Comparison of ENCODE assay signal across 8 cellular contexts in genomic region chr10:96339956-96340904, GRCh38. TPM values are rescaled to one million over a fixed set of nuclear protein-coding genes. Genes with fewer than 3 reads are reported as not detected.
DNase-seq lines count a peak whose midpoint lies in the region; ATAC-seq and TF ChIP-seq lines count a peak whose summit lies in the region.

No MANE protein-coding gene starts in this region.

- no peaks in the 10 kb centered on the region for H3K9me3 ChIP-seq in lung (ENCODE audit: control insufficient read depth in 2 of 2, insufficient read depth in 1 of 2, low read length in 1 of 2)

- peak; percentile 65 for DNase-seq in ELF-1 (ENCODE audit: low read depth, low spot score)
- DNase-seq in NCI-H446 (lab: John Stamatoyannopoulos, UW) = peak; percentile 5 to 59
- peak; percentile 36 for DNase-seq in activated CD4-positive, alpha-beta T cell treated with anti-CD3 and anti-CD28 coated beads for 4 hours
- DNase-seq in dedifferentiated amniotic fluid mesenchymal stem cell (ENCODE audit: extremely low spot score) = peak; percentile 73
- peak; percentile 44 for DNase-seq in lung (ENCODE audit: low spot score)
- DNase-seq in stimulated activated CD8-positive, alpha-beta memory T cell treated with anti-CD3 and anti-CD28 coated beads, Interleukin-7, amount 100 ng/mL, for 48 hours (ENCODE audit: extremely low read depth in 1 of 2, low read depth in 1 of 2) = peak; percentile 8 to 45

- peak; percentile 21 for TF ChIP-seq CTCF in lung (IDR thresholded peaks at IDR 0.05; ENCODE audit: control extremely low read depth, extremely low read depth)

- no peaks in the 10 kb centered on the region for H3K4me1 ChIP-seq in lung (ENCODE audit: control insufficient read depth in 2 of 2, insufficient read depth in 2 of 2, low read length in 2 of 2)

- H3K4me3 ChIP-seq in lung = no peak overlapping the region

- 33 to 42% methylated on average over 7 of the region's 7 CpGs for WGBS in lung, 2 donors

- no peaks in the 10 kb centered on the region for H3K27me3 ChIP-seq in lung (ENCODE audit: control insufficient read depth, insufficient read depth)

- no peaks in the 10 kb centered on the region for H3K36me3 ChIP-seq in lung (ENCODE audit: control insufficient read depth in 2 of 2, insufficient read depth in 2 of 2, low read length in 2 of 2)

- H3K27ac ChIP-seq in lung (ENCODE audit: low read depth in 1 of 2, low read length in 1 of 2) = no peak overlapping the region

- ATAC-seq in HG02981 (IDR thresholded peaks at IDR 0.05; ENCODE audit: unreplicated experiment) = peak; percentile 72
- ATAC-seq in lung (ENCODE audit: insufficient read depth, low FRiP score) = peak; percentile 64
- no peak for ATAC-seq in GM21526 (IDR thresholded peaks at IDR 0.05; ENCODE audit: low FRiP score, unreplicated experiment)

RNA-seq across cellular contexts. Expression of gene OPALIN, which starts 18.6 kb away (rescaled TPM):
- not detected for total RNA-seq in lung
- not detected for polyA plus RNA-seq in lung

RNA-seq across cellular contexts. Expression of gene DNTT, which starts 36.0 kb away (rescaled TPM):
- total RNA-seq in lung = not detected
- not detected for polyA plus RNA-seq in lung
